In the genomic region with DNA sequence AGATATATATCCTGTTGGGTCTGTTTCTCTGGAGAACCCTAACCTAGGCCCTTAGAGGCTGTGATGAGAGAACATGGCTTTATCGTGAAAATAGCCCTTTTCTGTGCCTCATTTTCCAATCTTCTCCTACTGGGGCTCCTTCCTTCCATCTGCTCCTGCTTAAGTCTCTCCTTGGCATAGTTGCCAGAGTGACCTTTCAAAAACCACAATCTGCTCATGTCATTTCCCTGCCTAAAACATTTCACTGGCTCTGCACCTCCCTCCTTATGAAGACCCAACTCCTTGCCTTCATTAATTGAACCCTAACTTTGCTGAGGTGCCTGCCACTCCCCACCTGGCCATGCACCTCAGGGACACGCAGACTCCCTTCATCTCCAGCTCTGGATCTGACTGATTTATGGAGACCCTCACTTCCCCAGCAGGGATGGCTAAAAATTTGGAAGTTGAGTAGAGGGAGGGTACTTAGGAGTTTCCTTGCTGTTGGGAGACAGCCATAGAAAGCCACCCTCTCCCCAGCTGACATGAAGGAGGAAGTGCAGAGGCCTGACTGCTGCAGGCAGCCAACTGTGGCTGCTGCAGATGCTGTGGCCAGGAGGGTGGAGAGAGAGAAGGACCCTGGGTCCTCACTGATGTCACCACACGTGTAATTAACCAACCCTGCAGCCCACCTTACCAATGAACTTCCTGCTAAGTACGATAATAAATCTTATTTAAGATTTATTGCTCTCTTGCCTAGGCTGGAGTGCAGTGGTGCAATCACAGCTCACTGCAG, we compare ENCODE assay signal across 13 cellular contexts. TPM values are rescaled to one million over a fixed set of nuclear protein-coding genes. Genes with fewer than 3 reads are reported as not detected.
DNase-seq lines count a peak whose midpoint lies in the region; ATAC-seq and TF ChIP-seq lines count a peak whose summit lies in the region.
"Had no signal": no experiment of that assay in that cellular context is flagged by ENCODE, and none has a peak within 500 bp of the region (broad histone marks: within the 10 kb centered on the region; RNA-seq: fewer than 3 reads in every experiment).

No MANE protein-coding gene starts in this region.

- no peak for DNase-seq in Right ventricle myocardium superior
- no peak for DNase-seq in right cardiac atrium
- peak; percentile 82 for DNase-seq in NB4 (ENCODE audit: low read depth)
- no peak for DNase-seq in central memory CD8-positive, alpha-beta T cell (ENCODE audit: low spot score in 2 of 2)
- DNase-seq in thyroid gland, result no peak
- no peak for DNase-seq in central memory CD4-positive, alpha-beta T cell
- DNase-seq: activated T-cell treated with anti-CD3 and anti-CD28 coated beads, Interleukin-2, amount 50 U/mL, for 24 hours; NCI-H1105 treated with DMSO at 0.1 percent for 48 hours; NCI-H82; T1000 had no signal

- TF ChIP-seq CTCF in NB4 (IDR thresholded peaks at IDR 0.05; ENCODE audit: low read depth, low read length) (no peak), thyroid gland (IDR thresholded peaks at IDR 0.05) (no peak)

- no peaks in the 10 kb centered on the region for H3K9me3 ChIP-seq in right cardiac atrium (ENCODE audit: control insufficient read depth, low read length)
- H3K9me3 ChIP-seq in thymus (ENCODE audit: control insufficient read depth), result no peaks in the 10 kb centered on the region
- H3K9me3 ChIP-seq in thyroid gland, result no peaks in the 10 kb centered on the region

- H3K36me3 ChIP-seq in thymus (ENCODE audit: control insufficient read depth, insufficient read depth) (peaks cover 4% of the 10 kb centered on the region), thyroid gland (no peaks in the 10 kb centered on the region)

- TF ChIP-seq POLR2A in NB4 (IDR thresholded peaks at IDR 0.05; ENCODE audit: extremely low read depth, insufficient read length), result no peak
- no peak for TF ChIP-seq POLR2A in thyroid gland (IDR thresholded peaks at IDR 0.05)

- H3K27me3 ChIP-seq in right cardiac atrium (ENCODE audit: control insufficient read depth, insufficient read depth) (no peaks in the 10 kb centered on the region), thymus (ENCODE audit: control insufficient read depth, insufficient read depth) (no peaks in the 10 kb centered on the region), thyroid gland (no peaks in the 10 kb centered on the region)
- H3K27me3 ChIP-seq: cardiac muscle cell had no signal

- no peaks in the 10 kb centered on the region for H3K27me3 Mint-ChIP-seq in central memory CD8-positive, alpha-beta T cell
- H3K27me3 Mint-ChIP-seq: activated T-cell treated with anti-CD3 and anti-CD28 coated beads, Interleukin-2, amount 50 U/mL, for 24 hours had no signal

- H3K4me3 ChIP-seq in right cardiac atrium (ENCODE audit: low read length) (no peak overlapping the region), NB4 (ENCODE audit: low read depth, low read length) (no peak overlapping the region), thymus (ENCODE audit: low read length) (no peak overlapping the region), thyroid gland (replicated peaks in 1 of 3) (no peak overlapping the region)
- H3K4me3 ChIP-seq: cardiac muscle cell had no signal

- no peak overlapping the region for H3K4me3 Mint-ChIP-seq in central memory CD8-positive, alpha-beta T cell
- H3K4me3 Mint-ChIP-seq: activated T-cell treated with anti-CD3 and anti-CD28 coated beads, Interleukin-2, amount 50 U/mL, for 24 hours had no signal

- H3K27ac ChIP-seq in right cardiac atrium (ENCODE audit: low read length) (no peak overlapping the region), thymus (ENCODE audit: low read depth) (peak overlapping the region; percentile 31), thyroid gland (no peak overlapping the region)
- H3K27ac ChIP-seq: cardiac muscle cell had no signal

- peak overlapping the region; percentile 10 for H3K27ac Mint-ChIP-seq in central memory CD8-positive, alpha-beta T cell (ENCODE audit: low read depth)

- H3K4me1 Mint-ChIP-seq in central memory CD8-positive, alpha-beta T cell, result peaks cover 32% of the 10 kb centered on the region

- H3K4me1 ChIP-seq in right cardiac atrium (ENCODE audit: control insufficient read depth, insufficient read depth, low read length), result no peaks in the 10 kb centered on the region
- no peaks in the 10 kb centered on the region for H3K4me1 ChIP-seq in thymus (ENCODE audit: control insufficient read depth, insufficient read depth, low read length)
- no peaks in the 10 kb centered on the region for H3K4me1 ChIP-seq in thyroid gland

- H3K9me3 Mint-ChIP-seq in central memory CD8-positive, alpha-beta T cell, result no peaks in the 10 kb centered on the region
- H3K9me3 Mint-ChIP-seq: activated T-cell treated with anti-CD3 and anti-CD28 coated beads, Interleukin-2, amount 50 U/mL, for 24 hours had no signal

- ATAC-seq in Right ventricle myocardium superior (ENCODE audit: poor library complexity) (peak; percentile 40), right cardiac atrium (no peak), HG03280 (IDR thresholded peaks at IDR 0.05; ENCODE audit: unreplicated experiment) (no peak)
- no peak for ATAC-seq in central memory CD8-positive, alpha-beta T cell (replicated peaks; ENCODE audit: extremely low read depth, poor library complexity, severe bottlenecking)

- H3K36me3 Mint-ChIP-seq in central memory CD8-positive, alpha-beta T cell (ENCODE audit: insufficient read depth), result peaks cover 6% of the 10 kb centered on the region

- intact Hi-C loops in Right ventricle myocardium superior (cut with DNase I), result no loop called here
- intact Hi-C loops in right cardiac atrium (cut with DNase I), result no loop called here
- intact Hi-C loops in thyroid gland (cut with DNase I), result no loop called here

- 85% methylated on average over 4 of the region's 4 CpGs for WGBS in right cardiac atrium
- 57% methylated on average over 4 of the region's 4 CpGs for WGBS in thymus
- WGBS in thyroid gland, 2 donors, result 92 to 95% methylated on average over 4 of the region's 4 CpGs

RNA-seq across cellular contexts. Expression of a gene that starts 6.3 kb away (rescaled TPM):
- total RNA-seq in Right ventricle myocardium superior (50.3 TPM), right cardiac atrium (10 to 100 TPM; 49.0 to 67.2 (median 56.4) TPM), thyroid gland (100 to 1,000 TPM; 103 to 190 (median 159) TPM)
- polyA plus RNA-seq in right cardiac atrium (20.4 TPM), thymus (42.4 TPM)

RNA-seq across cellular contexts. Expression of a gene that starts 40.6 kb away (rescaled TPM):
- total RNA-seq in Right ventricle myocardium superior, result 20.5 TPM
- 10 to 100 TPM; 11.0 to 18.2 (median 13.7) TPM for total RNA-seq in right cardiac atrium
- 15.9 TPM for polyA plus RNA-seq in right cardiac atrium
- polyA plus RNA-seq in thymus, result 11.5 TPM
- 10 to 100 TPM; 30.9 to 54.4 (median 50.7) TPM for total RNA-seq in thyroid gland

RNA-seq across cellular contexts. Expression of a gene that starts 41.0 kb away (rescaled TPM):
- total RNA-seq in Right ventricle myocardium superior (47.0 TPM), right cardiac atrium (10 to 100 TPM; 47.8 to 69.5 (median 61.8) TPM), thyroid gland (100 to 1,000 TPM in 3 of 4 donors, 10 to 100 TPM in 1; 75.0 to 147 (median 127) TPM)
- polyA plus RNA-seq in right cardiac atrium (20.3 TPM), thymus (14.4 TPM)
